In the genomic region with DNA sequence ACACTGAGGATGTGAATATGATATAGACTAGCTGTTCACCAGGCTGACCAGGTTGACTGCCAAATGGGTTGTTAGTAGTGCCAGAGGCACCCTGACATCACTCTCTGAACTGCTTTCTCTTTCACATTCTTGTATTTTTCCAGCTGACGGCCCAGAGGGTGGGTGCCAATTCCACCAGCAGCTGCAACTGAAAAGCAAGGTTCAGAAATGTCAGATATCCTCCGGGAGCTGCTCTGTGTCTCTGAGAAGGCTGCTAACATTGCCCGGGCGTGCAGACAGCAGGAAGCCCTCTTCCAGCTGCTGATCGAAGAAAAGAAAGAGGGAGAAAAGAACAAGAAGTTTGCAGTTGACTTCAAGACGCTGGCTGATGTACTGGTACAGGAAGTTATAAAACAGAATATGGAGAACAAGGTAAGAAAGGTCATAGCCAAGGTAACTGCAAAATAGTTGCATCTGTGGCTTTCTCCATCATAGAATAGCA, we compare ENCODE assay signal across 8 cellular contexts. TPM values are rescaled to one million over a fixed set of nuclear protein-coding genes. Genes with fewer than 3 reads are reported as not detected.
DNase-seq lines count a peak whose midpoint lies in the region; ATAC-seq lines count a peak whose summit lies in the region.

No MANE protein-coding gene starts in this region.

- H3K4me1 Mint-ChIP-seq in activated naive CD8-positive, alpha-beta T cell treated with anti-CD3 and anti-CD28 coated beads, Interleukin-2, amount 10 ng/mL, durations not matched to agents 7 days and 5 days = peaks cover 18% of the 10 kb centered on the region

- intact Hi-C loops in left cardiac atrium (cut with DNase I) = no loop called here

- H3K27ac Mint-ChIP-seq in activated naive CD8-positive, alpha-beta T cell treated with anti-CD3 and anti-CD28 coated beads, Interleukin-2, amount 10 ng/mL, durations not matched to agents 7 days and 5 days = peak overlapping the region; percentile 92

- POLR2A ChIA-PET in activated naive CD8-positive, alpha-beta T cell treated with anti-CD3 and anti-CD28 coated beads, Interleukin-2, amount 10 ng/mL, durations not matched to agents 7 days and 5 days (lab: Charles Lee) = interaction anchor here (1.7 to 2.1 kb wide), 2 partner anchors 16 to 47 kb away, joined by 6 to 15 read pairs; partner anchors contain the start of gene INPP1

- ATAC-seq in GM18502 (IDR thresholded peaks at IDR 0.05; ENCODE audit: poor library complexity, unreplicated experiment) (peak; percentile 93), HG02642 (IDR thresholded peaks at IDR 0.05; ENCODE audit: poor library complexity, unreplicated experiment) (peak; percentile 95), left cardiac atrium (peak; percentile 91 to 93)
- ATAC-seq in activated naive CD8-positive, alpha-beta T cell treated with anti-CD3 and anti-CD28 coated beads, Interleukin-2, amount 10 ng/mL, durations not matched to agents 7 days and 5 days (ENCODE audit: low read depth) = peak; percentile 98

- H3K4me3 Mint-ChIP-seq in activated naive CD8-positive, alpha-beta T cell treated with anti-CD3 and anti-CD28 coated beads, Interleukin-2, amount 10 ng/mL, durations not matched to agents 7 days and 5 days = peak overlapping the region; percentile 91

- no peaks in the 10 kb centered on the region for H3K9me3 Mint-ChIP-seq in activated naive CD8-positive, alpha-beta T cell treated with anti-CD3 and anti-CD28 coated beads, Interleukin-2, amount 10 ng/mL, durations not matched to agents 7 days and 5 days

- DNase-seq in NCI-H69 (lab: John Stamatoyannopoulos, UW) = peak; percentile 69
- DNase-seq in activated naive CD8-positive, alpha-beta T cell treated with anti-CD3 and anti-CD28 coated beads, Interleukin-2, amount 10 ng/mL, durations not matched to agents 7 days and 5 days = peak; percentile 60
- DNase-seq in left cardiac atrium = peak; percentile 68
- peak; percentile 55 for DNase-seq in renal cortical epithelial cell (ENCODE audit: low read depth)
- DNase-seq in HPDE6-E6E7 (ENCODE audit: extremely low spot score) = no peak
- no peak for DNase-seq in NOMO-1 (lab: John Stamatoyannopoulos, UW; ENCODE audit: unreplicated experiment in 2 of 2)

- H3K27me3 Mint-ChIP-seq in activated naive CD8-positive, alpha-beta T cell treated with anti-CD3 and anti-CD28 coated beads, Interleukin-2, amount 10 ng/mL, durations not matched to agents 7 days and 5 days = no peaks in the 10 kb centered on the region

- peaks cover 6% of the 10 kb centered on the region for H3K36me3 Mint-ChIP-seq in activated naive CD8-positive, alpha-beta T cell treated with anti-CD3 and anti-CD28 coated beads, Interleukin-2, amount 10 ng/mL, durations not matched to agents 7 days and 5 days

RNA-seq across cellular contexts. Expression of gene INPP1, which starts 16.5 kb away (rescaled TPM):
- 1 to 10 TPM; 8.7 to 9.7 TPM for total RNA-seq in activated naive CD8-positive, alpha-beta T cell treated with anti-CD3 and anti-CD28 coated beads, Interleukin-2, amount 10 ng/mL, durations not matched to agents 7 days and 5 days
- 10 to 100 TPM; 29.9 to 43.6 TPM for total RNA-seq in left cardiac atrium
- total RNA-seq in renal cortical epithelial cell = 6.9 and 11.1 TPM in 2 replicates

RNA-seq across cellular contexts. Expression of gene HIBCH, which starts 40.3 kb away (rescaled TPM):
- total RNA-seq in activated naive CD8-positive, alpha-beta T cell treated with anti-CD3 and anti-CD28 coated beads, Interleukin-2, amount 10 ng/mL, durations not matched to agents 7 days and 5 days = 10 to 100 TPM; 15.6 to 17.5 TPM
- total RNA-seq in left cardiac atrium = 10 to 100 TPM; 24.7 to 28.0 TPM
- 18.1 and 34.7 TPM in 2 replicates for total RNA-seq in renal cortical epithelial cell

RNA-seq across cellular contexts. Expression of gene MFSD6, which starts 48.2 kb away (rescaled TPM):
- total RNA-seq in activated naive CD8-positive, alpha-beta T cell treated with anti-CD3 and anti-CD28 coated beads, Interleukin-2, amount 10 ng/mL, durations not matched to agents 7 days and 5 days = 10 to 100 TPM; 51.3 to 56.7 TPM
- total RNA-seq in left cardiac atrium (10 to 100 TPM; 26.7 to 29.8 TPM), renal cortical epithelial cell (30.2 and 32.3 TPM in 2 replicates)

Comparison
In these comparisons a context has a peak if more than half of its experiments do, and no peak if none do; other contexts are left out.
1. DNase-seq: peak in NCI-H69 (single experiment), activated naive CD8-positive, alpha-beta T cell treated with anti-CD3 and anti-CD28 coated beads, Interleukin-2, amount 10 ng/mL, durations not matched to agents 7 days and 5 days (single experiment), left cardiac atrium (single experiment) and renal cortical epithelial cell (single experiment); none in HPDE6-E6E7 (single experiment) and NOMO-1 (0 of 2).
2. Peak in every context shown above with its lines, with median percentiles within 50 percentile points of each other: ATAC-seq.